8 cellular contexts compared by ENCODE assay signal in the genomic region with DNA sequence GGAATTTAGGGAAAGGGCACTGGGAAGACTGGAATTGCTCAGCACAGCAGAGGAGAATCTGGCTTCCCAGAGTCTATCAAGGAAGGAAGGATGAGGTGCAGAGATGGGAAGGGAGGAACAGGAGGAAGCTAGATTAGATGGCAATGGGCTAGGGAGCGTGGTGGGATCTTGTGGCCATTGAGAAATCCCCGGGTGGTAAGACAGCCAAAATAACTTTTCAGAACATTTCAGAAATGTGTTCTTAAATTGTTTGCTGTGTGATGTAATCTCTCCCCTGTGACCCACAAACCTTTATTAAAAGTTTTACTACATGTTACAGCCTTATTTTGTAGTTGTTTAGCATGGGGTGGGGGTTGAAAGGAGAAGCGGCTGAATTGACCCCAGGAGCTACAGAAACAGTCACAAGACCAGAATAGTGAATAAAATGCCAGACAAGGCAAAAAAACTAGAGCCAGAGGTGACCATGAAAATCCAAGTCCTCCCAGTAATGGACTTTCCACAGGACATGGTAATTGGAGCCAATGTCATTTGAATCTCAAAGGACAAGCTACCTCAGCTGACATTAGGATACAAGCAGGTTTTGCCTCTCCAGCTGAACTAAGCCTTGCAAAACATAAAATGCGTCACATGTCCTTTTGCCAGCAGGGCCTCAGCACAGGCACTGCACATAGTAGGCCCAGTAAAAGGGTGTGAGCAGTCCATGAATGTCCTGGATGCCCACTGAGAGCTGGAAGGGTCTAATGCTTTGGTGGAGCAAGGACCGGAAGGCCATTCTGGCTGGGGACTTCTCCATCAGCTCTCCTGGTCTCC. TPM values are rescaled to one million over a fixed set of nuclear protein-coding genes. Genes with fewer than 3 reads are reported as not detected.
DNase-seq lines count a peak whose midpoint lies in the region; ATAC-seq and TF ChIP-seq lines count a peak whose summit lies in the region.

No MANE protein-coding gene starts in this region.

- H3K4me3 Mint-ChIP-seq in endothelial cell (ENCODE audit: unreplicated experiment) = peak overlapping the region; percentile 97
- H3K4me3 Mint-ChIP-seq in natural killer cell = peak overlapping the region; percentile 25

- H3K36me3 Mint-ChIP-seq in endothelial cell (ENCODE audit: low read depth, unreplicated experiment) = no peaks in the 10 kb centered on the region
- no peaks in the 10 kb centered on the region for H3K36me3 Mint-ChIP-seq in natural killer cell

- H3K27ac Mint-ChIP-seq in endothelial cell (ENCODE audit: unreplicated experiment) (peak overlapping the region; percentile 52), natural killer cell (peak overlapping the region; percentile 58 to 83)

- intact Hi-C loops in Right ventricle myocardium superior (cut with DNase I) = loop anchor here (2.0 to 5.0 kb wide), 3 partner anchors 71 to 436 kb away; partner anchors contain the start of genes CSF1 and GNAI3
- intact Hi-C loops in cardiac septum (cut with DNase I) = loop anchor here (1.0 to 5.0 kb wide), 6 partner anchors 56 to 436 kb away; partner anchors contain the start of genes CSF1 and GNAI3
- intact Hi-C loops in natural killer cell (cut with micrococcal nuclease) = loop anchor here (1.0 kb wide), 5 partner anchors 51 to 437 kb away; partner anchors contain the start of gene STRIP1

- H3K9me3 Mint-ChIP-seq in endothelial cell (ENCODE audit: unreplicated experiment) (no peaks in the 10 kb centered on the region), natural killer cell (no peaks in the 10 kb centered on the region)

- H3K27me3 Mint-ChIP-seq in endothelial cell (ENCODE audit: unreplicated experiment) (peaks cover 3% of the 10 kb centered on the region), natural killer cell (ENCODE audit: low read depth in 2 of 2) (peaks cover 12 to 16% of the 10 kb centered on the region in 2 donors)

- H3K4me3 ChIP-seq in brain microvascular endothelial cell (ENCODE audit: low read depth, low read length) = no peak overlapping the region

- ATAC-seq in Right ventricle myocardium superior (ENCODE audit: poor library complexity) = peak; percentile 3
- no peak for ATAC-seq in natural killer cell
- ATAC-seq in HG03439 (IDR thresholded peaks at IDR 0.05; ENCODE audit: unreplicated experiment) = no peak

- no peak overlapping the region for H3K27ac ChIP-seq in brain microvascular endothelial cell

- TF ChIP-seq CTCF in endothelial cell (IDR thresholded peaks at IDR 0.05; ENCODE audit: unreplicated experiment) (no peak), natural killer cell (IDR thresholded peaks at IDR 0.05) (no peak), brain microvascular endothelial cell (IDR thresholded peaks at IDR 0.05; ENCODE audit: low read depth, low read length, missing control alignments) (no peak)

- no peaks in the 10 kb centered on the region for H3K27me3 ChIP-seq in brain microvascular endothelial cell (replicated peaks)

- H3K36me3 ChIP-seq in brain microvascular endothelial cell (replicated peaks) = no peaks in the 10 kb centered on the region

- H3K4me1 Mint-ChIP-seq in endothelial cell (ENCODE audit: unreplicated experiment) (peaks cover 37% of the 10 kb centered on the region), natural killer cell (peaks cover 28 to 33% of the 10 kb centered on the region in 2 donors)

- in situ Hi-C loops in brain microvascular endothelial cell (cut with HindIII; ENCODE audit: low pct_ligation_motif_present, low sequenced_read_pairs) = no loop called here

- DNase-seq in Right ventricle myocardium superior (no peak), cardiac septum (ENCODE audit: low spot score) (no peak), endothelial cell (ENCODE audit: low spot score) (no peak), natural killer cell (no peak), brain microvascular endothelial cell (no peak), NOMO-1 treated with dmso at 0.1 percent for 144 hours (lab: John Stamatoyannopoulos, UW; ENCODE audit: unreplicated experiment) (no peak), NCI-H128 (lab: John Stamatoyannopoulos, UW; ENCODE audit: unreplicated experiment) (no peak)

RNA-seq across cellular contexts. Expression of gene AHCYL1, which starts 1.0 kb away (rescaled TPM):
- total RNA-seq in Right ventricle myocardium superior = 39.8 TPM
- 53.6 TPM for total RNA-seq in cardiac septum
- 63.7 TPM for total RNA-seq in endothelial cell (ENCODE audit: unreplicated experiment)
- 10 to 100 TPM; 23.3 to 30.0 (median 29.1) TPM for total RNA-seq in natural killer cell

RNA-seq across cellular contexts. Expression of gene STRIP1, which starts 50.8 kb away (rescaled TPM):
- total RNA-seq in Right ventricle myocardium superior (16.2 TPM), cardiac septum (23.8 TPM), endothelial cell (ENCODE audit: unreplicated experiment) (65.0 TPM), natural killer cell (100 to 1,000 TPM in 2 of 3 donors, 10 to 100 TPM in 1; 92.4 to 139 (median 130) TPM)
